In the genomic region with DNA sequence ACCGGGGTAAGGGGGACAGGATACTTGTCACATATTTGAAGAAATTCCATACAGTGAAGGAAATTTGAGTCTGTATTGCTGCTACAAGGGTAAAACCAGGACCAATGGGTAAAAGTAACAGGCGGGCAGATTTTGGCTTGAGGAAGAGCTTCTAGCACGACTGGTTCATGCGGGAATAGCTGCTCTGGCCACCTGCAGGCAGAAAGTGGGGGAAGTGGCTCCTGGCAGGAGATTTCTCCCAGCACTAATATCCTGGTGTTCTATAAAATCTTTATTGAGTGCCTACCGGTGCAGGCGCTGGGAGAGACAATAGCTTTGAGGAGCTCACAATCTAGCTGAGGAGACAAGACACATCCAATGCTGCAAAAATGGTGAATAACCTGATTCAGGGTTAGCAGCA, we compare ENCODE assay signal across 22 cellular contexts.
"Had no signal": no experiment of that assay in that cellular context is flagged by ENCODE, and none has a peak within 500 bp of the region (broad histone marks: within the 10 kb centered on the region; RNA-seq: fewer than 3 reads in every experiment).

No MANE protein-coding gene starts in this region.

- H3K27ac Mint-ChIP-seq: activated naive CD4-positive, alpha-beta T cell treated with anti-CD3 and anti-CD28 coated beads, Interleukin-2, amount 50 U/mL, for 24 hours; activated T-cell treated with anti-CD3 and anti-CD28 coated beads, Interleukin-2, amount 50 U/mL, for 72 hours; naive thymus-derived CD8-positive, alpha-beta T cell had no signal

- H3K9me3 ChIP-seq: ascending aorta, breast epithelium, heart left ventricle, suprapubic skin, transverse colon, vagina had no signal

- H3K27ac ChIP-seq: ascending aorta, breast epithelium, coronary artery, heart left ventricle, suprapubic skin, transverse colon, vagina had no signal

- H3K4me1 Mint-ChIP-seq: activated naive CD4-positive, alpha-beta T cell treated with anti-CD3 and anti-CD28 coated beads, Interleukin-2, amount 50 U/mL, for 24 hours; naive thymus-derived CD8-positive, alpha-beta T cell had no signal

- ATAC-seq: activated T-cell treated with anti-CD3 and anti-CD28 coated beads, Interleukin-2, amount 50 U/mL, for 72 hours; heart left ventricle; left cardiac atrium; naive thymus-derived CD8-positive, alpha-beta T cell; stimulated activated naive CD8-positive, alpha-beta T cell treated with anti-CD3 and anti-CD28 coated beads, Interleukin-15, Interleukin-2, amounts not matched to agents 100 U/mL and 50 U/mL, for 24 hours had no signal

- DNase-seq: activated CD4-positive, alpha-beta T cell treated with anti-CD3 and anti-CD28 coated beads for 1 hour; activated CD4-positive, alpha-beta T cell treated with anti-CD3 and anti-CD28 coated beads, Interleukin-2, amount 50 U/mL, for 4 hours; activated effector memory CD4-positive, alpha-beta T cell treated with anti-CD3 and anti-CD28 coated beads, Interleukin-2, amount 50 U/mL, for 16 hours; activated T-cell treated with anti-CD3 and anti-CD28 coated beads, Interleukin-2, amount 50 U/mL, for 72 hours; erythroblast; heart left ventricle; left cardiac atrium; naive thymus-derived CD8-positive, alpha-beta T cell; nucleus accumbens; posterior cingulate gyrus; retina; stimulated activated CD4-positive, alpha-beta T cell treated with anti-CD3 and anti-CD28 coated beads, Interleukin-12 subunit alpha, Interleukin-12 subunit beta, amount 100 ng/mL, for 4 hours; stimulated activated CD4-positive, alpha-beta T cell treated with anti-CD3 and anti-CD28 coated beads, Interleukin-1b, Interleukin-23, amount 100 ng/mL, for 48 hours; stimulated activated naive CD8-positive, alpha-beta T cell treated with anti-CD3 and anti-CD28 coated beads, Interleukin-15, Interleukin-2, amounts not matched to agents 100 U/mL and 50 U/mL, for 24 hours; T1000; transverse colon had no signal

- H3K36me3 ChIP-seq: ascending aorta, breast epithelium, suprapubic skin, transverse colon, vagina had no signal

- H3K27me3 ChIP-seq: ascending aorta, breast epithelium, heart left ventricle, suprapubic skin, transverse colon, vagina had no signal

- H3K9me3 Mint-ChIP-seq: activated naive CD4-positive, alpha-beta T cell treated with anti-CD3 and anti-CD28 coated beads, Interleukin-2, amount 50 U/mL, for 24 hours; activated T-cell treated with anti-CD3 and anti-CD28 coated beads, Interleukin-2, amount 50 U/mL, for 72 hours; naive thymus-derived CD8-positive, alpha-beta T cell had no signal

- H3K4me3 ChIP-seq: ascending aorta, breast epithelium, coronary artery, heart left ventricle, suprapubic skin, transverse colon, vagina had no signal

- H3K36me3 Mint-ChIP-seq: activated naive CD4-positive, alpha-beta T cell treated with anti-CD3 and anti-CD28 coated beads, Interleukin-2, amount 50 U/mL, for 24 hours; naive thymus-derived CD8-positive, alpha-beta T cell had no signal

- H3K4me3 Mint-ChIP-seq: activated naive CD4-positive, alpha-beta T cell treated with anti-CD3 and anti-CD28 coated beads, Interleukin-2, amount 50 U/mL, for 24 hours; activated T-cell treated with anti-CD3 and anti-CD28 coated beads, Interleukin-2, amount 50 U/mL, for 72 hours; naive thymus-derived CD8-positive, alpha-beta T cell had no signal

- H3K27me3 Mint-ChIP-seq: activated naive CD4-positive, alpha-beta T cell treated with anti-CD3 and anti-CD28 coated beads, Interleukin-2, amount 50 U/mL, for 24 hours had no signal

- H3K4me1 ChIP-seq: ascending aorta, breast epithelium, heart left ventricle, suprapubic skin, transverse colon, vagina had no signal
